In the genomic region with DNA sequence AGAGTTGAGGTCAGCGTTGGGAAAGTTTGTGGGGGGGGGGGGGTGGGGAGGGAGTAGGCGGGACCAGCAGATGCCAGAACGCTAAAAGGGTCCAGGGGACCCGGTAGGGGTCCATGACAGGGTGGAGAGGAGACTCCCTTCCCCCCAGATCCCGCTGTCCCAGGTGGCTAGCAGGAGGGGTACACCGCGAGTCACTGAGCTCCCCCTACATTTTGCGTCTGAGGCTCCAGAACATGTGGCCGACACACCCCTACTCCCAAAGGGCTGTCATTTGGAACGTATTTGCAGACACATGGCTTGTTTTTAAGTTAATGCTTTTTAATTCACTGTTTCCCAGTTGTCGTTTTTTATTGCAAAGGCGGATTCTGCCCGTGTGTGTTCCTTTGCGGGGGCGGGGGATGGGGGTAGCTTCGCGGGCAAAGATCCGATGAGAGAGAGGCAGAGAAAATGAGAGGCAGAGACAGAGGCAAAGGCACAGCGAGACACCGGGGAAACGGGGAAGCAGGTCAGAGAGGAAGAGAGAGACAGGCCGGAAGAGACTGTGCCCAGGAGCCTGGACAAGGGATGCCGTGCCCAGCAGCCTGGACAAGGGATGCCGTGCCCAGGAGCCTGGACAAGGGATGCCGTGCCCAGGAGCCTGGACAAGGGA, we compare ENCODE assay signal across 18 cellular contexts.
A peak's percentile ranks its signal among the peaks of the same experiment; 100 is the strongest.
DNase-seq lines count a peak whose midpoint lies in the region; ATAC-seq and TF ChIP-seq lines count a peak whose summit lies in the region.
"Had no signal": no experiment of that assay in that cellular context is flagged by ENCODE, and none has a peak within 500 bp of the region (broad histone marks: within the 10 kb centered on the region; RNA-seq: fewer than 3 reads in every experiment).

No MANE protein-coding gene starts in this region.

- TF ChIP-seq CTCF in brain (conservative IDR thresholded peaks at IDR 0.05), result no peak
- no peak for TF ChIP-seq CTCF in OCI-LY7 (conservative IDR thresholded peaks at IDR 0.05; ENCODE audit: low read length)
- no peak for TF ChIP-seq CTCF in PC-9 (conservative IDR thresholded peaks at IDR 0.05)

- DNase-seq in T-helper 2 cell treated with Interferon-gamma antibody and Interleukin-4, amounts not matched to agents 5 μg/mL and 100 μg/mL, for 36 hours (ENCODE audit: low spot score), result no peak
- DNase-seq in T-helper 2 cell (no peak), left kidney (ENCODE audit: low read depth, low spot score) (peak; percentile 59), OCI-LY7 (ENCODE audit: low spot score) (no peak), PC-9 (no peak), SW480 (ENCODE audit: low spot score) (no peak)
- no peak for DNase-seq in stimulated activated naive B cell treated with anti-CD40 and anti-IgM and Interleukin-4, amounts not matched to agents 10 μg/mL and 1 μg/mL and 100 μg/mL, for 72 hours
- DNase-seq: activated naive CD4-positive, alpha-beta T cell treated with anti-CD3 and anti-CD28 coated beads for 36 hours; DMS153; heart left ventricle; mesenchymal stem cell; NCI-H1048; NCI-H2029; NCI-H446; spleen; stimulated activated CD4-positive, alpha-beta T cell treated with anti-CD3 and anti-CD28 coated beads, Interleukin-4, amount 100 ng/mL, for 4 hours had no signal

- H3K36me3 ChIP-seq in OCI-LY7 (ENCODE audit: insufficient read depth, low read length) (no peaks in the 10 kb centered on the region), PC-9 (ENCODE audit: low read depth) (no peaks in the 10 kb centered on the region)
- H3K36me3 ChIP-seq: heart left ventricle, spleen had no signal

- H3K27ac ChIP-seq in OCI-LY7 (ENCODE audit: low read depth, low read length, poor library complexity, severe bottlenecking), result no peak overlapping the region
- H3K27ac ChIP-seq in PC-9, result no peak overlapping the region
- H3K27ac ChIP-seq: heart left ventricle, spleen had no signal

- CTCF ChIA-PET in OCI-LY7 (lab: Charles Lee; ENCODE audit: unreplicated experiment) (no interaction called here), PC-9 (lab: Charles Lee) (no interaction called here)

- H3F3A ChIP-seq in PC-9 (ENCODE audit: insufficient read depth, low read depth), result no peaks in the 10 kb centered on the region

- peaks cover 1% of the 10 kb centered on the region for H3K36me3 Mint-ChIP-seq in T-helper 2 cell treated with Interferon-gamma antibody and Interleukin-4, amounts not matched to agents 5 μg/mL and 100 μg/mL, for 36 hours (ENCODE audit: low read depth)
- no peaks in the 10 kb centered on the region for H3K36me3 Mint-ChIP-seq in brain
- H3K36me3 Mint-ChIP-seq in stimulated activated naive B cell treated with anti-CD40 and anti-IgM and Interleukin-4, amounts not matched to agents 10 μg/mL and 1 μg/mL and 100 μg/mL, for 72 hours, result no peaks in the 10 kb centered on the region

- H2AFZ ChIP-seq in OCI-LY7 (ENCODE audit: low read length), result no peak overlapping the region
- no peak overlapping the region for H2AFZ ChIP-seq in PC-9

- H3K27ac Mint-ChIP-seq in T-helper 2 cell treated with Interferon-gamma antibody and Interleukin-4, amounts not matched to agents 5 μg/mL and 100 μg/mL, for 36 hours, result peak overlapping the region; percentile 65
- H3K27ac Mint-ChIP-seq in brain, result no peak overlapping the region
- peak overlapping the region; percentile 81 for H3K27ac Mint-ChIP-seq in stimulated activated naive B cell treated with anti-CD40 and anti-IgM and Interleukin-4, amounts not matched to agents 10 μg/mL and 1 μg/mL and 100 μg/mL, for 72 hours
- H3K27ac Mint-ChIP-seq: activated naive CD4-positive, alpha-beta T cell treated with anti-CD3 and anti-CD28 coated beads for 36 hours had no signal

- H3K9me3 ChIP-seq in OCI-LY7 (ENCODE audit: low read length) (no peaks in the 10 kb centered on the region), PC-9 (ENCODE audit: insufficient read depth, low read depth) (no peaks in the 10 kb centered on the region)
- H3K9me3 ChIP-seq: A549, heart left ventricle, spleen had no signal

- H3K4me3 Mint-ChIP-seq in T-helper 2 cell treated with Interferon-gamma antibody and Interleukin-4, amounts not matched to agents 5 μg/mL and 100 μg/mL, for 36 hours, result no peak overlapping the region
- peak overlapping the region in 4 of 5 experiments; percentile 60 to 76 (median 67) for H3K4me3 Mint-ChIP-seq in brain
- H3K4me3 Mint-ChIP-seq in stimulated activated naive B cell treated with anti-CD40 and anti-IgM and Interleukin-4, amounts not matched to agents 10 μg/mL and 1 μg/mL and 100 μg/mL, for 72 hours, result peak overlapping the region; percentile 49 to 73
- H3K4me3 Mint-ChIP-seq: activated naive CD4-positive, alpha-beta T cell treated with anti-CD3 and anti-CD28 coated beads for 36 hours had no signal

- H3K4me3 ChIP-seq in OCI-LY7 (ENCODE audit: low read depth, low read length, poor library complexity, severe bottlenecking), result no peak overlapping the region
- no peak overlapping the region for H3K4me3 ChIP-seq in PC-9

- H4K20me1 ChIP-seq in OCI-LY7 (ENCODE audit: insufficient read depth, low read length) (no peaks in the 10 kb centered on the region), PC-9 (ENCODE audit: insufficient read depth) (no peaks in the 10 kb centered on the region; the same call in 1 of the 2 replicates)

- peaks cover 2% of the 10 kb centered on the region for H3K4me1 Mint-ChIP-seq in T-helper 2 cell treated with Interferon-gamma antibody and Interleukin-4, amounts not matched to agents 5 μg/mL and 100 μg/mL, for 36 hours (ENCODE audit: low read depth)
- peaks cover 57% of the 10 kb centered on the region for H3K4me1 Mint-ChIP-seq in brain
- H3K4me1 Mint-ChIP-seq in stimulated activated naive B cell treated with anti-CD40 and anti-IgM and Interleukin-4, amounts not matched to agents 10 μg/mL and 1 μg/mL and 100 μg/mL, for 72 hours, result peaks cover 11 to 31% of the 10 kb centered on the region in 2 donors

- H3K9me2 ChIP-seq in OCI-LY7 (ENCODE audit: insufficient read depth, low read length) (no peaks in the 10 kb centered on the region), PC-9 (ENCODE audit: insufficient read depth) (no peaks in the 10 kb centered on the region)

- H3K4me1 ChIP-seq in OCI-LY7 (ENCODE audit: insufficient read depth, low read length, poor library complexity, severe bottlenecking), result no peaks in the 10 kb centered on the region
- H3K4me1 ChIP-seq in PC-9 (replicated peaks; ENCODE audit: insufficient read depth), result no peaks in the 10 kb centered on the region; the same call in 1 of the 2 replicates

- BruUV-seq in OCI-LY7 (replicated peaks; lab: Mats Ljungman, UMichigan) (no TSS peak), PC-9 (replicated peaks; lab: Mats Ljungman, UMichigan) (no TSS peak)

- intact Hi-C loops in OCI-LY7 (cut with micrococcal nuclease; ENCODE audit: unreplicated experiment) (no loop called here), PC-9 (cut with micrococcal nuclease; ENCODE audit: unreplicated experiment) (no loop called here)

- H3K79me2 ChIP-seq in OCI-LY7 (ENCODE audit: insufficient read depth, low read depth, low read length) (no peaks in the 10 kb centered on the region), PC-9 (ENCODE audit: low read depth) (no peaks in the 10 kb centered on the region)

- peaks cover 63% of the 10 kb centered on the region for H3K27me3 Mint-ChIP-seq in T-helper 2 cell treated with Interferon-gamma antibody and Interleukin-4, amounts not matched to agents 5 μg/mL and 100 μg/mL, for 36 hours (ENCODE audit: low read depth)
- H3K27me3 Mint-ChIP-seq in brain, result peaks cover 58% of the 10 kb centered on the region
- peaks cover 59 to 75% of the 10 kb centered on the region in 2 donors for H3K27me3 Mint-ChIP-seq in stimulated activated naive B cell treated with anti-CD40 and anti-IgM and Interleukin-4, amounts not matched to agents 10 μg/mL and 1 μg/mL and 100 μg/mL, for 72 hours

- POLR2A ChIA-PET in OCI-LY7 (lab: Charles Lee), result no interaction called here
- POLR2A ChIA-PET in PC-9 (lab: Charles Lee; ENCODE audit: unreplicated experiment), result no interaction called here

- H3K9me3 Mint-ChIP-seq in T-helper 2 cell treated with Interferon-gamma antibody and Interleukin-4, amounts not matched to agents 5 μg/mL and 100 μg/mL, for 36 hours, result no peaks in the 10 kb centered on the region
- peaks cover 0 to 9% (median 0%) of the 10 kb centered on the region in 5 experiments for H3K9me3 Mint-ChIP-seq in brain
- H3K9me3 Mint-ChIP-seq in stimulated activated naive B cell treated with anti-CD40 and anti-IgM and Interleukin-4, amounts not matched to agents 10 μg/mL and 1 μg/mL and 100 μg/mL, for 72 hours, result no peaks in the 10 kb centered on the region
- H3K9me3 Mint-ChIP-seq: activated naive CD4-positive, alpha-beta T cell treated with anti-CD3 and anti-CD28 coated beads for 36 hours had no signal

- H3K27me3 ChIP-seq in PC-9 (ENCODE audit: insufficient read depth, low read depth), result peaks cover 27% of the 10 kb centered on the region

- ATAC-seq in stimulated activated naive B cell treated with anti-CD40 and anti-IgM and Interleukin-4, amounts not matched to agents 10 μg/mL and 1 μg/mL and 100 μg/mL, for 72 hours (replicated peaks), result no peak
- ATAC-seq: heart left ventricle had no signal

- H3K4me2 ChIP-seq in OCI-LY7 (ENCODE audit: low read length) (no peak overlapping the region), PC-9 (no peak overlapping the region)

Comparison
In these comparisons a context has a peak if more than half of its experiments do, and no peak if none do; other contexts are left out.
1. H3K27ac Mint-ChIP-seq: peak in T-helper 2 cell treated with Interferon-gamma antibody and Interleukin-4, amounts not matched to agents 5 μg/mL and 100 μg/mL, for 36 hours (single experiment) and stimulated activated naive B cell treated with anti-CD40 and anti-IgM and Interleukin-4, amounts not matched to agents 10 μg/mL and 1 μg/mL and 100 μg/mL, for 72 hours (single experiment); none in brain (0 of 5).